Comparison of ENCODE assay signal across 30 cellular contexts in the genomic region with DNA sequence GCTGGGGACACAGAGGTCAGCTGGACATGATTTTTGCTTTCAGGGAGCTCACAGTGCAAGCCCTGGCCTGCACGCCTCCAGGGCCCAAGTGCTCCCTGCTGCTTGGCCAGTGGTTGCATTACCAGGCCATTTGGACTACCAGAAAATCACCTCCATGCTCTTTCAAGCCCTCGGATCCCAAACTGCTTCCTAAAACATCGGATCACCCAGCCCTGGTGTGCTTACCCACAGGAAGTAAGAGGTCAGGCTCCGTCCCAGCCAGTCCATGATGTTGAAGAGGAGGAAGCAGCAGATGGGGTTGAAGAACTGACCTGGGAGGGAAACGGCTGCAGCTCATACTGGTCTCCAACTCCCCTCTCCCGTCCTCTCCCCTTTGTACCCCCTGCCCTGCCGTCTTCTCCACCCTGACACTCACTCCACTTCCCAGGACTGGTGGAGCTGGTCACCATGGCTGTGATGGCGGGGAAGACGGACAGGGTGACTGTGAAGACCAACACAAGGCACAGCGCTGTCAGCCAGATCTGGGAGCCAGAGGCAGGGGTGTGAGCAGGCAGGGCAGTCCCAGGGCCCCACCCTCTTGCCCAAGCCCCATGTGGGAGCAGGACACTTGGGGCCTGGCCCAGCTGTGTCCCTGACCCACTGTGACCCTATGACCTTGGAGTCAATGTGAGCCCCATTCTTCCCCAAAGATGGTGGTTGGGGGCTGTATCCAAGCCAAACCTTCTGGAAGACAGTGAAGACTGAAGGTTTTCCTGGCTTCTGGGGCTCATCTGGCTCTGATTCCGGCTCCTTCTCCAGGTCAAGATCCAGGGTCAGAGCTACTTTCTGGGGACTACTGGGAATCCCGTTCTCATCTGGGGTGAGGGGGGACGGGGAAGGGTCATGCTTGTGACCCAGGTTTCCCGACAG. TPM values are rescaled to one million over a fixed set of nuclear protein-coding genes. Genes with fewer than 3 reads are reported as not detected.
DNase-seq lines count a peak whose midpoint lies in the region; ATAC-seq, FAIRE-seq and TF ChIP-seq lines count a peak whose summit lies in the region.
"Had no signal": no experiment of that assay in that cellular context is flagged by ENCODE, and none has a peak within 500 bp of the region (broad histone marks: within the 10 kb centered on the region; RNA-seq: fewer than 3 reads in every experiment).

No MANE protein-coding gene starts in this region.

- H3K27ac Mint-ChIP-seq in activated naive CD4-positive, alpha-beta T cell treated with anti-CD3 and anti-CD28 coated beads, Interleukin-2, amount 50 U/mL, for 24 hours = peak overlapping the region; percentile 41
- H3K27ac Mint-ChIP-seq: activated naive CD8-positive, alpha-beta T cell treated with anti-CD3 and anti-CD28 coated beads, Interleukin-2, amount 50 U/mL, for 24 hours; T-helper 1 cell treated with Interleukin-12 subunit alpha and Interleukin-12 subunit beta and Interleukin-4 antibody, amounts not matched to agents 30 μg/mL and 1 μg/mL, for 36 hours; type B pancreatic cell had no signal

- no peaks in the 10 kb centered on the region for H3K27me3 Mint-ChIP-seq in activated naive CD4-positive, alpha-beta T cell treated with anti-CD3 and anti-CD28 coated beads, Interleukin-2, amount 50 U/mL, for 24 hours
- H3K27me3 Mint-ChIP-seq: activated naive CD8-positive, alpha-beta T cell treated with anti-CD3 and anti-CD28 coated beads, Interleukin-2, amount 50 U/mL, for 24 hours; brain; type B pancreatic cell had no signal

- H3K56ac ChIP-seq in mesendoderm (ENCODE audit: low read length) = no peak overlapping the region

- no peak overlapping the region for H4K8ac ChIP-seq in mesendoderm (ENCODE audit: low read depth, low read length)

- H3K9ac ChIP-seq in SK-N-MC (ENCODE audit: insufficient read length) (no peak overlapping the region), mesendoderm (ENCODE audit: low read length) (no peak overlapping the region)
- H3K9ac ChIP-seq: GM23248 had no signal

- no peak for FAIRE-seq in small intestine (lab: Jason Lieb, UNC)
- FAIRE-seq: A204.1, colon, frontal cortex had no signal

- H3K4me3 ChIP-seq in SK-N-MC (no peak overlapping the region), mesendoderm (ENCODE audit: low read length) (no peak overlapping the region), upper lobe of right lung (no peak overlapping the region), small intestine (ENCODE audit: low read depth in 1 of 2, low read length in 2 of 2) (no peak overlapping the region), ascending aorta (no peak overlapping the region)
- H3K4me3 ChIP-seq: esophagus muscularis mucosa, GM23248, lower lobe of right lung, SJCRH30 had no signal

- no CpG with 5 or more reads among the region's 14 CpGs for WGBS in mesendoderm (ENCODE audit: extremely low coverage, insufficient coverage, low lambda C conversion rate)
- 76 to 85% (median 81%) methylated on average over 14 of the region's 14 CpGs for WGBS in small intestine, 3 donors

- H2BK120ac ChIP-seq in mesendoderm (ENCODE audit: low read depth, low read length) = no peak overlapping the region

- H3K18ac ChIP-seq in mesendoderm (ENCODE audit: low read length) = no peak overlapping the region

- peak overlapping the region; percentile 45 for H3K23ac ChIP-seq in mesendoderm (ENCODE audit: low read length)

- no peaks in the 10 kb centered on the region for H3K27me3 ChIP-seq in mesendoderm (ENCODE audit: insufficient read depth, low read length, poor library complexity)
- H3K27me3 ChIP-seq in upper lobe of right lung = no peaks in the 10 kb centered on the region
- no peaks in the 10 kb centered on the region for H3K27me3 ChIP-seq in small intestine (ENCODE audit: control insufficient read depth in 2 of 2, insufficient read depth in 2 of 2, low read length in 2 of 2)
- no peaks in the 10 kb centered on the region for H3K27me3 ChIP-seq in ascending aorta
- H3K27me3 ChIP-seq: BE2C, SJCRH30 had no signal

- no peak overlapping the region for H3K4me2 ChIP-seq in mesendoderm (ENCODE audit: low read length)

- intact Hi-C loops in upper lobe of right lung (cut with DNase I) = no loop called here
- intact Hi-C loops in ascending aorta (cut with DNase I) = no loop called here

- H2AK5ac ChIP-seq in mesendoderm (ENCODE audit: low read length) = no peak overlapping the region

- H3K79me2 ChIP-seq in mesendoderm (ENCODE audit: control insufficient read depth, insufficient read depth, low read length) = peaks cover 15% of the 10 kb centered on the region

- H3K9me3 Mint-ChIP-seq in activated naive CD4-positive, alpha-beta T cell treated with anti-CD3 and anti-CD28 coated beads, Interleukin-2, amount 50 U/mL, for 24 hours = no peaks in the 10 kb centered on the region
- H3K9me3 Mint-ChIP-seq: activated naive CD8-positive, alpha-beta T cell treated with anti-CD3 and anti-CD28 coated beads, Interleukin-2, amount 50 U/mL, for 24 hours; brain; T-helper 1 cell treated with Interleukin-12 subunit alpha and Interleukin-12 subunit beta and Interleukin-4 antibody, amounts not matched to agents 30 μg/mL and 1 μg/mL, for 36 hours; type B pancreatic cell had no signal

- H3K4me3 Mint-ChIP-seq in activated naive CD4-positive, alpha-beta T cell treated with anti-CD3 and anti-CD28 coated beads, Interleukin-2, amount 50 U/mL, for 24 hours = no peak overlapping the region
- H3K4me3 Mint-ChIP-seq: activated naive CD8-positive, alpha-beta T cell treated with anti-CD3 and anti-CD28 coated beads, Interleukin-2, amount 50 U/mL, for 24 hours; brain; T-helper 1 cell treated with Interleukin-12 subunit alpha and Interleukin-12 subunit beta and Interleukin-4 antibody, amounts not matched to agents 30 μg/mL and 1 μg/mL, for 36 hours; type B pancreatic cell had no signal

- H3K36me3 ChIP-seq in SK-N-MC (ENCODE audit: insufficient read depth, low read length) (peaks cover 50% of the 10 kb centered on the region), mesendoderm (ENCODE audit: control insufficient read depth, insufficient read depth, low read length) (peaks cover 24% of the 10 kb centered on the region), upper lobe of right lung (no peaks in the 10 kb centered on the region), small intestine (ENCODE audit: control insufficient read depth in 2 of 2, insufficient read depth in 2 of 2, low read length in 2 of 2) (peaks cover 0 to 3% of the 10 kb centered on the region in 2 donors), ascending aorta (no peaks in the 10 kb centered on the region)
- H3K36me3 ChIP-seq: lower lobe of right lung, SJCRH30 had no signal

- H2BK15ac ChIP-seq in mesendoderm (replicated peaks; ENCODE audit: low read depth) = no peak overlapping the region

- H3K27ac ChIP-seq in SK-N-MC (0 out of 2 replicates have a peak overlapping the region, but pooled peaks have one; percentile 19), mesendoderm (ENCODE audit: low read depth, low read length) (no peak overlapping the region), upper lobe of right lung (no peak overlapping the region), small intestine (ENCODE audit: low read depth in 1 of 2, low read length in 1 of 2) (no peak overlapping the region), ascending aorta (no peak overlapping the region)
- H3K27ac ChIP-seq: esophagus muscularis mucosa, GM23248, lower lobe of right lung, SJCRH30 had no signal

- no peak for TF ChIP-seq CTCF in upper lobe of right lung (IDR thresholded peaks at IDR 0.05)
- no peak for TF ChIP-seq CTCF in ascending aorta (IDR thresholded peaks at IDR 0.05)

- peaks cover 2% of the 10 kb centered on the region for H3K36me3 Mint-ChIP-seq in activated naive CD4-positive, alpha-beta T cell treated with anti-CD3 and anti-CD28 coated beads, Interleukin-2, amount 50 U/mL, for 24 hours
- H3K36me3 Mint-ChIP-seq: brain had no signal

- H4K5ac ChIP-seq in mesendoderm (ENCODE audit: low read length) = no peak overlapping the region

- no peaks in the 10 kb centered on the region for H3K9me3 ChIP-seq in SK-N-MC (ENCODE audit: low read depth, low read length)
- no peaks in the 10 kb centered on the region for H3K9me3 ChIP-seq in upper lobe of right lung
- H3K9me3 ChIP-seq in small intestine (ENCODE audit: control insufficient read depth, low read depth) = no peaks in the 10 kb centered on the region
- no peaks in the 10 kb centered on the region for H3K9me3 ChIP-seq in ascending aorta
- H3K9me3 ChIP-seq: BE2C, esophagus muscularis mucosa, lower lobe of right lung, SJCRH30 had no signal

- H3K4me1 ChIP-seq in mesendoderm (ENCODE audit: control insufficient read depth, low read depth, low read length) (peaks cover 8% of the 10 kb centered on the region), upper lobe of right lung (peaks cover 16% of the 10 kb centered on the region), small intestine (ENCODE audit: control insufficient read depth in 2 of 2, insufficient read depth in 1 of 2, low read depth in 1 of 2, low read length in 1 of 2) (no peaks in the 10 kb centered on the region), ascending aorta (no peaks in the 10 kb centered on the region)
- H3K4me1 ChIP-seq: BE2C had no signal

- no peak for DNase-seq in activated naive CD4-positive, alpha-beta T cell treated with anti-CD3 and anti-CD28 coated beads, Interleukin-2, amount 50 U/mL, for 16 hours
- DNase-seq in SK-N-MC (ENCODE audit: low read depth, low spot score) (no peak), mesendoderm (no peak), upper lobe of right lung (peak; percentile 57), small intestine (no peak), ascending aorta (ENCODE audit: low spot score in 2 of 2) (no peak)
- no peak for DNase-seq in activated T-cell treated with anti-CD3 and anti-CD28 coated beads, Interleukin-2, amount 50 U/mL, for 48 hours
- DNase-seq: activated CD4-positive, alpha-beta T cell treated with anti-CD3 and anti-CD28 coated beads, Interleukin-2, amount 50 U/mL, for 1 hour; activated naive CD8-positive, alpha-beta T cell treated with anti-CD3 and anti-CD28 coated beads, Interleukin-2, amount 50 U/mL, for 24 hours; BE2C; DND-41; effector memory CD4-positive, alpha-beta T cell; GM23248; islet precursor cell; lower lobe of right lung; NCI-H1092 treated with DMSO at 0.1 percent for 48 hours; NCI-H2029 treated with DMSO at 0.1 percent for 48 hours; NCI-H446; occipital lobe; PC-3; retina; SJCRH30 had no signal

- no peak overlapping the region for H2BK5ac ChIP-seq in mesendoderm (ENCODE audit: low read length)

- H3K4ac ChIP-seq in mesendoderm (ENCODE audit: low read depth, low read length) = no peak overlapping the region

- ATAC-seq in upper lobe of right lung = no peak
- ATAC-seq: activated naive CD8-positive, alpha-beta T cell treated with anti-CD3 and anti-CD28 coated beads, Interleukin-2, amount 50 U/mL, for 24 hours; lower lobe of right lung; PC-3 had no signal

- peaks cover 21% of the 10 kb centered on the region for H3K79me1 ChIP-seq in mesendoderm (ENCODE audit: low read length)

- H3K4me1 Mint-ChIP-seq in activated naive CD4-positive, alpha-beta T cell treated with anti-CD3 and anti-CD28 coated beads, Interleukin-2, amount 50 U/mL, for 24 hours = peaks cover 11% of the 10 kb centered on the region

RNA-seq across cellular contexts. Expression of gene SLC29A2, which starts 5.6 kb away (rescaled TPM):
- 28.3 TPM for polyA plus RNA-seq in mesendoderm (2013, experiment 1 of 2)
- 29.0 TPM for polyA plus RNA-seq in mesendoderm (2013, experiment 2 of 2)
- total RNA-seq in upper lobe of right lung = 14.2 TPM
- 10 to 100 TPM in 1 of 3 donors, 1 to 10 TPM in 1, under 1 TPM in 1; 0.89 to 16.2 (median 1.1) TPM for polyA plus RNA-seq in small intestine
- not detected for total RNA-seq in ascending aorta
- total RNA-seq: GM23248 had no signal
- polyA plus RNA-seq: GM23248 had no signal

RNA-seq across cellular contexts. Expression of gene B4GAT1, which starts 18.5 kb away (rescaled TPM):
- polyA plus RNA-seq in mesendoderm (2013, experiment 1 of 2) = 10.0 TPM
- polyA plus RNA-seq in mesendoderm (2013, experiment 2 of 2) = 10.3 TPM
- total RNA-seq in upper lobe of right lung (27.4 TPM), ascending aorta (64.2 TPM)
- 10 to 100 TPM; 12.2 to 25.0 (median 16.5) TPM for polyA plus RNA-seq in small intestine

RNA-seq across cellular contexts. Expression of gene BRMS1, which starts 21.1 kb away (rescaled TPM):
- polyA plus RNA-seq in mesendoderm (2013, experiment 1 of 2) = 45.3 TPM
- 44.6 TPM for polyA plus RNA-seq in mesendoderm (2013, experiment 2 of 2)
- total RNA-seq in upper lobe of right lung (32.1 TPM), ascending aorta (24.8 TPM)
- polyA plus RNA-seq in small intestine = 10 to 100 TPM; 72.2 to 77.5 (median 73.2) TPM

RNA-seq across cellular contexts. Expression of gene RIN1, which starts 29.7 kb away (rescaled TPM):
- polyA plus RNA-seq in mesendoderm (2013, experiment 1 of 2) = 2.2 TPM
- polyA plus RNA-seq in mesendoderm (2013, experiment 2 of 2) = 1.8 TPM
- total RNA-seq in upper lobe of right lung (7.4 TPM), ascending aorta (28.5 TPM)
- 1 to 10 TPM; 5.8 to 9.6 (median 7.3) TPM for polyA plus RNA-seq in small intestine

RNA-seq across cellular contexts. Expression of gene CD248, which starts 49.1 kb away (rescaled TPM):
- polyA plus RNA-seq in mesendoderm (2013, experiment 1 of 2) = 3.0 TPM
- polyA plus RNA-seq in mesendoderm (2013, experiment 2 of 2) = 3.4 TPM
- 10.0 TPM for total RNA-seq in upper lobe of right lung
- polyA plus RNA-seq in small intestine = 10 to 100 TPM in 1 of 3 donors, 1 to 10 TPM in 1, not detected in 1; 1.6 to 35.7 TPM
- 193 TPM for total RNA-seq in ascending aorta
- total RNA-seq: PC-3 had no signal

Comparison
In these comparisons a context has a peak if more than half of its experiments do, and no peak if none do; other contexts are left out.
1. RNA of gene SLC29A2, which starts 5.6 kb away (total RNA-seq): 14.2 TPM in upper lobe of right lung (single experiment); not detected in ascending aorta (single experiment); every median in the first group is over 10 times any median in the second.